In the genomic region with DNA sequence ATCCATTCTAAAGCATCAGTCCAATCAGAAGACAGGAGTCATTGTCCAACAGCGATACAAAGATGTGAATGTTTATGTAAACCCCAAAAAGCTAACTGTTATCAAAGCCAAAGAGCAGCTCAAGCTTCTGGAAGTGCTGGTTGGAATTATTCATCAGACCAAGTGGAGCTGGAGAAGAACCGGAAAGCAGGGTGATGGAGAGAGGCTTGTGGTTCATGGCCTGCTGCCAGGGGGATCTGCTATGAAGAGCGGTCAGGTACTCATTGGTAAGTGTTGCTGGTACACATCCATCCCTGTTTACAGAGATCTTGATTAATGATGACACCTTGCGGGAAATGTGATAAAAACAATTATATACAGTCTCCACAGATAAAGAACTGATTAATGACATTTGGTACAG, we compare ENCODE assay signal across 26 cellular contexts. TPM values are rescaled to one million over a fixed set of nuclear protein-coding genes. Genes with fewer than 3 reads are reported as not detected.
"Had no signal": no experiment of that assay in that cellular context is flagged by ENCODE, and none has a peak within 500 bp of the region (broad histone marks: within the 10 kb centered on the region; RNA-seq: fewer than 3 reads in every experiment).

No MANE protein-coding gene starts in this region.

- H3K9me3 Mint-ChIP-seq: activated CD4-positive, alpha-beta memory T cell treated with anti-CD3 and anti-CD28 coated beads, Interleukin-2, amount 10 ng/mL, durations not matched to agents 7 days and 5 days; activated CD4-positive, alpha-beta T cell treated with anti-CD3 and anti-CD28 coated beads, Interleukin-2, amount 10 ng/mL, durations not matched to agents 7 days and 5 days; activated naive CD4-positive, alpha-beta T cell treated with anti-CD3 and anti-CD28 coated beads for 36 hours; activated T-helper 17 cell treated with anti-CD3 and anti-CD28 coated beads, Interleukin-2, amount 50 U/mL, for 72 hours had no signal

- ATAC-seq: activated T-helper 17 cell treated with anti-CD3 and anti-CD28 coated beads, Interleukin-2, amount 50 U/mL, for 72 hours; Panc1 had no signal

- DNase-seq: activated CD4-positive, alpha-beta memory T cell treated with anti-CD3 and anti-CD28 coated beads, Interleukin-2, amount 10 ng/mL, durations not matched to agents 7 days and 5 days; activated CD4-positive, alpha-beta T cell treated with anti-CD3 and anti-CD28 coated beads, Interleukin-2, amount 10 ng/mL, durations not matched to agents 7 days and 5 days; activated CD4-positive, CD25-positive, alpha-beta regulatory T cell; activated gamma-delta T cell; activated naive CD4-positive, alpha-beta T cell treated with anti-CD3 and anti-CD28 coated beads for 36 hours; activated T-cell treated with anti-CD3 and anti-CD28 coated beads for 4 hours; activated T-cell treated with anti-CD3 and anti-CD28 coated beads, Interleukin-2, amount 50 U/mL, for 48 hours; cerebellar nuclear complex; Kasumi-1; KBM-7; NCI-H1048; NCI-H1436; NCI-H1930; NCI-H2171; NCI-H2227 treated with DMSO at 0.1 percent for 48 hours; NCI-H446 treated with DMSO at 0.1 percent for 48 hours; NCI-H526 treated with DMSO at 0.1 percent for 48 hours; NCI-H82; OCI-M1; Right ventricle myocardium superior; SJCRH30; SK-N-SH; T-helper 1 cell had no signal

- H3K36me3 Mint-ChIP-seq: activated naive CD8-positive, alpha-beta T cell had no signal

- H3K4me1 Mint-ChIP-seq: activated CD4-positive, alpha-beta memory T cell treated with anti-CD3 and anti-CD28 coated beads, Interleukin-2, amount 10 ng/mL, durations not matched to agents 7 days and 5 days; activated CD4-positive, alpha-beta T cell treated with anti-CD3 and anti-CD28 coated beads, Interleukin-2, amount 10 ng/mL, durations not matched to agents 7 days and 5 days; activated T-helper 17 cell treated with anti-CD3 and anti-CD28 coated beads, Interleukin-2, amount 50 U/mL, for 72 hours had no signal

- H3K27ac Mint-ChIP-seq: activated CD4-positive, alpha-beta memory T cell treated with anti-CD3 and anti-CD28 coated beads, Interleukin-2, amount 10 ng/mL, durations not matched to agents 7 days and 5 days; activated CD4-positive, alpha-beta T cell treated with anti-CD3 and anti-CD28 coated beads, Interleukin-2, amount 10 ng/mL, durations not matched to agents 7 days and 5 days; activated naive CD4-positive, alpha-beta T cell treated with anti-CD3 and anti-CD28 coated beads for 36 hours; activated naive CD8-positive, alpha-beta T cell; activated T-helper 17 cell treated with anti-CD3 and anti-CD28 coated beads, Interleukin-2, amount 50 U/mL, for 72 hours had no signal

- H3K4me3 Mint-ChIP-seq: activated CD4-positive, alpha-beta memory T cell treated with anti-CD3 and anti-CD28 coated beads, Interleukin-2, amount 10 ng/mL, durations not matched to agents 7 days and 5 days; activated CD4-positive, alpha-beta T cell treated with anti-CD3 and anti-CD28 coated beads, Interleukin-2, amount 10 ng/mL, durations not matched to agents 7 days and 5 days; activated naive CD4-positive, alpha-beta T cell treated with anti-CD3 and anti-CD28 coated beads for 36 hours; activated naive CD8-positive, alpha-beta T cell; activated T-helper 17 cell treated with anti-CD3 and anti-CD28 coated beads, Interleukin-2, amount 50 U/mL, for 72 hours had no signal

RNA-seq across cellular contexts. Expression of a gene that starts 11.0 kb away (rescaled TPM):
- total RNA-seq: activated CD4-positive, alpha-beta memory T cell treated with anti-CD3 and anti-CD28 coated beads, Interleukin-2, amount 10 ng/mL, durations not matched to agents 7 days and 5 days had no signal
